1 cellular context compared by ENCODE assay signal in genomic region chr9:131419716-131420115, GRCh38.
TF ChIP-seq lines count a peak whose summit lies in the region.

No MANE protein-coding gene starts in this region.

TF ChIP-seq in H1, 55 proteins besides CTCF, POLR2A, EP300 and RAD21 (continued from another document):
- TF ChIP-seq CHD7 (IDR thresholded peaks at IDR 0.05; ENCODE audit: insufficient replicate concordance, low read length): no peak
- TF ChIP-seq JUND (IDR thresholded peaks at IDR 0.05; ENCODE audit: low read length): no peak
- no peak for TF ChIP-seq HDAC2 (IDR thresholded peaks at IDR 0.05; ENCODE audit: borderline replicate concordance in 1 of 2, low read depth in 2 of 2, low read length in 2 of 2)
- no peak for TF ChIP-seq EGR1 (IDR thresholded peaks at IDR 0.05; ENCODE audit: borderline replicate concordance, low read depth, low read length)
- no peak for TF ChIP-seq SRF (IDR thresholded peaks at IDR 0.05; ENCODE audit: low read depth, low read length)
- no peak for TF ChIP-seq SP1 (IDR thresholded peaks at IDR 0.05; ENCODE audit: low read depth, low read length)
- TF ChIP-seq SP4 (IDR thresholded peaks at IDR 0.05; ENCODE audit: low read length): no peak
